8 cellular contexts compared by ENCODE assay signal in the genomic region with DNA sequence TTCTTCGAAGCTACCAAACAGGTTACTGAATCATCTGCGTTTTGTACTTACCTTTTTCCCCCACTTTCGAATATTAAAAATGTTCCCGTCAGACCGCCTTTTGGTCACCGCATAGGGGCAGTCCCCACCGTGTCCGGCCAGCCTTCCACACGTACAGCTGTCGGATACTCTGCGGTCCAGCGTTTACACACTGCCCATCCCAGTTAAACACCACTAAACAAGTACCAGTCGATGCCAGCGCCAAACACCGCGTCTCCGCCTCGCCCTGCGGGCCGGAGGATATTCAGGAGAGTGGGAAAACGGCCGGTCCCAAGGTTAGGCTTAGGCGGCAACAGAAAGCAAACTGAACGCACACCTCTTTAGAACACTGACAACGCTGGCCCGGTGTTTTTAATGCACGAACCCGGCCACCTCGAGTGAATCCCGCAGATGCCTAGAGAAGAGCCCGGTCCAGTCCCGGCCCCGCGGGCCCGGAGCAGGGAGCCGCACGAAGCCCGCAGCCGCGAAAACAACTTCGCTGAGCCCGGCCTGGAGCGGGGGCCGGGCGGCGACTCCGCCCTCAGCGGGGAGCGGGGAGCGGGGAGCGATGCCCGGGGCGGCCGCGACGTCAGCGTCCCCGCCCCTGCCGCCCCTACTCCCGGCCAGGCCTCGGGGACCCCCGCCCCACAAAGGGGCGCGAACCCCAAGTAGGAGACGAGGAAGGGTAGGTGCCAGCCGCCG. TPM values are rescaled to one million over a fixed set of nuclear protein-coding genes. Genes with fewer than 3 reads are reported as not detected.
DNase-seq lines count a peak whose midpoint lies in the region; ATAC-seq, FAIRE-seq and TF ChIP-seq lines count a peak whose summit lies in the region.

No MANE protein-coding gene starts in this region.

- no peaks in the 10 kb centered on the region for H3K9me3 ChIP-seq in lung (ENCODE audit: control insufficient read depth in 2 of 2, insufficient read depth in 1 of 2, low read length in 1 of 2)
- no peaks in the 10 kb centered on the region for H3K9me3 ChIP-seq in thymus (ENCODE audit: control insufficient read depth)

- H3K4me1 ChIP-seq in lung (ENCODE audit: control insufficient read depth in 2 of 2, insufficient read depth in 2 of 2, low read length in 2 of 2) (no peaks in the 10 kb centered on the region), thymus (ENCODE audit: control insufficient read depth, insufficient read depth, low read length) (peaks cover 4% of the 10 kb centered on the region)

- FAIRE-seq in frontal cortex (lab: Jason Lieb, UNC): no peak

- DNase-seq in CD1c-positive myeloid dendritic cell (ENCODE audit: extremely low spot score) (peak; percentile 17), OCI-M1 (lab: John Stamatoyannopoulos, UW) (peak; percentile 78), coronary artery (ENCODE audit: low spot score) (no peak), lung (ENCODE audit: low spot score) (peak; percentile 51), frontal cortex (ENCODE audit: low spot score in 2 of 2) (no peak)

- ATAC-seq in GM18508 (IDR thresholded peaks at IDR 0.05; ENCODE audit: insufficient read depth, unreplicated experiment) (peak; percentile 8), HG03103 (IDR thresholded peaks at IDR 0.05; ENCODE audit: low read depth, unreplicated experiment) (peak; percentile 30), lung (ENCODE audit: insufficient read depth, low FRiP score) (peak; percentile 62)

- H3K27me3 ChIP-seq in lung (ENCODE audit: control insufficient read depth, insufficient read depth): no peaks in the 10 kb centered on the region
- H3K27me3 ChIP-seq in thymus (ENCODE audit: control insufficient read depth, insufficient read depth): no peaks in the 10 kb centered on the region

- H3K36me3 ChIP-seq in lung (ENCODE audit: control insufficient read depth in 2 of 2, insufficient read depth in 2 of 2, low read length in 2 of 2): no peaks in the 10 kb centered on the region
- peaks cover 7% of the 10 kb centered on the region for H3K36me3 ChIP-seq in thymus (ENCODE audit: control insufficient read depth, insufficient read depth)

- H3K27ac ChIP-seq in coronary artery: peak overlapping the region; percentile 89 to 99
- H3K27ac ChIP-seq in lung (ENCODE audit: low read depth in 1 of 2, low read length in 1 of 2): peak overlapping the region; percentile 89 to 98
- peak overlapping the region; percentile 83 for H3K27ac ChIP-seq in thymus (ENCODE audit: low read depth)

- no peak for TF ChIP-seq CTCF in coronary artery (IDR thresholded peaks at IDR 0.05)
- TF ChIP-seq CTCF in lung (IDR thresholded peaks at IDR 0.05; ENCODE audit: control extremely low read depth, extremely low read depth): no peak

- H3K4me3 ChIP-seq in coronary artery (peak overlapping the region; percentile 100), lung (peak overlapping the region; percentile 79), thymus (ENCODE audit: low read length) (peak overlapping the region; percentile 93)

- 0 to 1% methylated on average over 47 to 67 of the region's 67 CpGs for WGBS in lung, 2 donors
- 1% methylated on average over 67 of the region's 67 CpGs for WGBS in thymus

RNA-seq across cellular contexts. Expression of gene PHF13, which starts 0.7 kb away (rescaled TPM):
- total RNA-seq in lung (10 to 100 TPM in 1 of 2 donors, 1 to 10 TPM in 1; 8.9 to 20.6 TPM), frontal cortex (14.3 TPM)
- polyA plus RNA-seq in lung (1 to 10 TPM; 5.4 to 5.6 TPM), thymus (11.4 TPM)

RNA-seq across cellular contexts. Expression of gene KLHL21, which starts 10.1 kb away (rescaled TPM):
- total RNA-seq in lung: 10 to 100 TPM; 16.0 to 31.3 TPM
- 10 to 100 TPM in 1 of 2 donors, 1 to 10 TPM in 1; 9.2 to 23.3 TPM for polyA plus RNA-seq in lung
- 13.6 TPM for polyA plus RNA-seq in thymus
- 8.2 TPM for total RNA-seq in frontal cortex

RNA-seq across cellular contexts. Expression of gene THAP3, which starts 11.9 kb away (rescaled TPM):
- total RNA-seq in lung (10 to 100 TPM; 12.6 to 26.5 TPM), frontal cortex (22.8 TPM)
- polyA plus RNA-seq in lung (10 to 100 TPM; 17.8 to 23.8 TPM), thymus (22.2 TPM)

RNA-seq across cellular contexts. Expression of gene ZBTB48, which starts 33.0 kb away (rescaled TPM):
- total RNA-seq in lung: 10 to 100 TPM; 21.6 to 41.3 TPM
- 10 to 100 TPM; 33.0 to 35.5 TPM for polyA plus RNA-seq in lung
- polyA plus RNA-seq in thymus: 124 TPM
- 11.4 TPM for total RNA-seq in frontal cortex

RNA-seq across cellular contexts. Expression of gene TAS1R1, which starts 57.7 kb away (rescaled TPM):
- total RNA-seq in lung (under 1 TPM; 0.21 to 0.51 TPM), frontal cortex (not detected)
- polyA plus RNA-seq in lung (under 1 TPM; 0.02 to 0.08 TPM), thymus (not detected)

Comparison
In these comparisons a context has a peak if more than half of its experiments do, and no peak if none do; other contexts are left out.
1. DNase-seq: peak in CD1c-positive myeloid dendritic cell (single experiment), OCI-M1 (single experiment) and lung (single experiment); none in coronary artery (single experiment) and frontal cortex (0 of 2).
2. ATAC-seq: peak in every context shown above with its lines; median percentile 62 in lung; 30 in HG03103; 8 in GM18508.
3. Peak in every context shown above with its lines, with median percentiles within 50 percentile points of each other: H3K27ac ChIP-seq and H3K4me3 ChIP-seq.